Comparison of ENCODE assay signal across 8 cellular contexts in genomic region chr16:89827383-89828198, GRCh38. TPM values are rescaled to one million over a fixed set of nuclear protein-coding genes. Genes with fewer than 3 reads are reported as not detected.
DNase-seq lines count a peak whose midpoint lies in the region; ATAC-seq and TF ChIP-seq lines count a peak whose summit lies in the region.

No MANE protein-coding gene starts in this region.

- intact Hi-C loops in body of pancreas (cut with DNase I): no loop called here

- WGBS in body of pancreas, 2 donors: 3 to 35% methylated on average over 4 to 42 of the region's 43 CpGs

- H3K9ac ChIP-seq in iPS-20b (ENCODE audit: low read depth, low read length): peak overlapping the region; percentile 49; the same call in 1 of the 2 replicates

- peak in 2 of 3 donors; percentile 49 to 57 for TF ChIP-seq POLR2A in body of pancreas (IDR thresholded peaks at IDR 0.05)

- H3K36me3 ChIP-seq in body of pancreas (replicated peaks in 1 of 2; ENCODE audit: insufficient read depth in 1 of 2, low read depth in 2 of 2) (no peaks in the 10 kb centered on the region), iPS-20b (ENCODE audit: insufficient read depth, low read depth, low read length) (no peaks in the 10 kb centered on the region)

- H3K4me3 ChIP-seq in body of pancreas (peak overlapping the region; percentile 45 to 62), iPS-20b (ENCODE audit: low read length) (peak overlapping the region; percentile 66), skin epidermis (peak overlapping the region; percentile 9 to 52 (median 42))

- H3K27ac ChIP-seq in body of pancreas (peak overlapping the region; percentile 18 to 73 (median 68)), iPS-20b (ENCODE audit: low read length) (no peak overlapping the region), skin epidermis (peak overlapping the region in 6 of 21 experiments; percentile 13 to 68 (median 60))

- DNase-seq in DMS53 (lab: John Stamatoyannopoulos, UW): peak; percentile 91
- DNase-seq in LHCN-M2 (ENCODE audit: low read depth): peak; percentile 62
- peak; percentile 45 to 62 (median 56) for DNase-seq in body of pancreas
- no peak for DNase-seq in middle frontal gyrus (ENCODE audit: extremely low spot score, low spot score)
- DNase-seq in effector CD8-positive, alpha-beta T cell (lab: John Stamatoyannopoulos, UW): no peak

- H3K4me1 ChIP-seq in body of pancreas: peaks cover 17% of the 10 kb centered on the region
- peaks cover 10% of the 10 kb centered on the region; the same call in 1 of the 2 replicates for H3K4me1 ChIP-seq in iPS-20b (ENCODE audit: insufficient read depth, low read length)

- no peak for TF ChIP-seq CTCF in body of pancreas (IDR thresholded peaks at IDR 0.05)

- H3K27me3 ChIP-seq in body of pancreas: no peaks in the 10 kb centered on the region
- H3K27me3 ChIP-seq in iPS-20b (ENCODE audit: insufficient read depth, low read length): no peaks in the 10 kb centered on the region; the same call in 1 of the 2 replicates

- H3K9me3 ChIP-seq in body of pancreas (no peaks in the 10 kb centered on the region), iPS-20b (ENCODE audit: insufficient read depth, low read depth, low read length) (no peaks in the 10 kb centered on the region)

- peak; percentile 41 for ATAC-seq in body of pancreas
- ATAC-seq in HG02588 (IDR thresholded peaks at IDR 0.05; ENCODE audit: unreplicated experiment): no peak

RNA-seq across cellular contexts. Expression of gene SPIRE2, which starts 0.7 kb away (rescaled TPM):
- total RNA-seq in LHCN-M2 (2014; rRNA removed) (6.9 and 7.1 TPM in 2 replicates), body of pancreas (1 to 10 TPM; 7.3 to 7.6 TPM)
- 1.6 TPM for polyA plus RNA-seq in LHCN-M2 (2012)

RNA-seq across cellular contexts. Expression of gene FANCA, which starts 11.1 kb away (rescaled TPM):
- total RNA-seq in LHCN-M2 (2014; rRNA removed) (38.9 and 45.3 TPM in 2 replicates), body of pancreas (1 to 10 TPM; 2.1 to 4.6 TPM)
- polyA plus RNA-seq in LHCN-M2 (2012): 14.7 TPM

RNA-seq across cellular contexts. Expression of gene TCF25, which starts 45.8 kb away (rescaled TPM):
- total RNA-seq in LHCN-M2 (2014; rRNA removed) (171 and 180 TPM in 2 replicates), body of pancreas (100 to 1,000 TPM in 1 of 2 donors, 10 to 100 TPM in 1; 74.2 to 258 TPM)
- 214 TPM for polyA plus RNA-seq in LHCN-M2 (2012)

Comparison
In these comparisons a context has a peak if more than half of its experiments do, and no peak if none do; other contexts are left out.
1. DNase-seq: peak in DMS53 (single experiment), LHCN-M2 (single experiment) and body of pancreas (4 of 4); none in middle frontal gyrus (single experiment) and effector CD8-positive, alpha-beta T cell (single experiment).
2. Peak in every context shown above with its lines, with median percentiles within 50 percentile points of each other: H3K4me3 ChIP-seq.